In genomic region chr7:13288516-13288915, GRCh38 we compare ENCODE assay signal across 28 cellular contexts.
"Had no signal": no experiment of that assay in that cellular context is flagged by ENCODE, and none has a peak within 500 bp of the region (broad histone marks: within the 10 kb centered on the region; RNA-seq: fewer than 3 reads in every experiment).

No MANE protein-coding gene starts in this region.

- H3K27me3 ChIP-seq: gastrocnemius medialis, suprapubic skin, tibial nerve had no signal

- H3K4me3 ChIP-seq: gastrocnemius medialis, suprapubic skin, tibial nerve had no signal

- H3K36me3 Mint-ChIP-seq: activated CD8-positive, alpha-beta memory T cell treated with anti-CD3 and anti-CD28 coated beads, Interleukin-2, amount 10 ng/mL, durations not matched to agents 7 days and 5 days; activated naive CD4-positive, alpha-beta T cell treated with anti-CD3 and anti-CD28 coated beads, Interleukin-2, amount 50 U/mL, for 24 hours; brain had no signal

- DNase-seq: activated CD4-positive, alpha-beta T cell treated with anti-CD3 and anti-CD28 coated beads, Interleukin-2, amount 10 ng/mL, durations not matched to agents 24 days and 14 days; activated CD8-positive, alpha-beta memory T cell treated with anti-CD3 and anti-CD28 coated beads, Interleukin-2, amount 10 ng/mL, durations not matched to agents 7 days and 5 days; activated CD8-positive, alpha-beta T cell treated with anti-CD3 and anti-CD28 coated beads for 36 hours; activated gamma-delta T cell; activated T-cell treated with anti-CD3 and anti-CD28 coated beads for 4 hours; aorta; caudate nucleus; effector CD4-positive, alpha-beta T cell; erythroblast; gastrocnemius medialis; head of caudate nucleus; hypothalamus; islet precursor cell; left cardiac atrium; mesenchymal stem cell; nephron progenitor cell; nucleus accumbens; right cardiac atrium; stimulated activated CD4-positive, alpha-beta T cell treated with anti-CD3 and anti-CD28 coated beads, Interleukin-1b, Interleukin-23, amount 100 ng/mL, for 48 hours; stimulated activated naive CD8-positive, alpha-beta T cell treated with anti-CD3 and anti-CD28 coated beads, Interleukin-15, amount 100 ng/mL, for 72 hours had no signal

- H3K9ac ChIP-seq: parathyroid adenoma had no signal

- H3K4me3 Mint-ChIP-seq: activated CD4-positive, alpha-beta T cell treated with anti-CD3 and anti-CD28 coated beads, Interleukin-2, amount 10 ng/mL, durations not matched to agents 24 days and 14 days; activated CD8-positive, alpha-beta memory T cell treated with anti-CD3 and anti-CD28 coated beads, Interleukin-2, amount 10 ng/mL, durations not matched to agents 7 days and 5 days; activated CD8-positive, alpha-beta T cell treated with anti-CD3 and anti-CD28 coated beads for 36 hours; activated naive CD4-positive, alpha-beta T cell treated with anti-CD3 and anti-CD28 coated beads, Interleukin-2, amount 50 U/mL, for 24 hours; brain; dendritic cell treated with granulocyte-macrophage colony-stimulating factor and Interleukin-4, amounts not matched to agents 40 ng/mL and 50 ng/mL, for 4 days; nephron progenitor cell; stimulated activated naive CD8-positive, alpha-beta T cell treated with anti-CD3 and anti-CD28 coated beads, Interleukin-15, amount 100 ng/mL, for 72 hours had no signal

- H3K27ac Mint-ChIP-seq: activated CD4-positive, alpha-beta T cell treated with anti-CD3 and anti-CD28 coated beads, Interleukin-2, amount 10 ng/mL, durations not matched to agents 24 days and 14 days; activated CD8-positive, alpha-beta memory T cell treated with anti-CD3 and anti-CD28 coated beads, Interleukin-2, amount 10 ng/mL, durations not matched to agents 7 days and 5 days; activated CD8-positive, alpha-beta T cell treated with anti-CD3 and anti-CD28 coated beads for 36 hours; activated naive CD4-positive, alpha-beta T cell treated with anti-CD3 and anti-CD28 coated beads, Interleukin-2, amount 50 U/mL, for 24 hours; brain; dendritic cell treated with granulocyte-macrophage colony-stimulating factor and Interleukin-4, amounts not matched to agents 40 ng/mL and 50 ng/mL, for 4 days; nephron progenitor cell; stimulated activated naive CD8-positive, alpha-beta T cell treated with anti-CD3 and anti-CD28 coated beads, Interleukin-15, amount 100 ng/mL, for 72 hours had no signal

- H3K4me1 ChIP-seq: parathyroid adenoma, suprapubic skin had no signal

- H2AFZ ChIP-seq: parathyroid adenoma had no signal

- H3K4me1 Mint-ChIP-seq: activated CD4-positive, alpha-beta T cell treated with anti-CD3 and anti-CD28 coated beads, Interleukin-2, amount 10 ng/mL, durations not matched to agents 24 days and 14 days; activated CD8-positive, alpha-beta memory T cell treated with anti-CD3 and anti-CD28 coated beads, Interleukin-2, amount 10 ng/mL, durations not matched to agents 7 days and 5 days; activated naive CD4-positive, alpha-beta T cell treated with anti-CD3 and anti-CD28 coated beads, Interleukin-2, amount 50 U/mL, for 24 hours; stimulated activated naive CD8-positive, alpha-beta T cell treated with anti-CD3 and anti-CD28 coated beads, Interleukin-15, amount 100 ng/mL, for 72 hours had no signal

- H3K27me3 Mint-ChIP-seq: activated CD4-positive, alpha-beta T cell treated with anti-CD3 and anti-CD28 coated beads, Interleukin-2, amount 10 ng/mL, durations not matched to agents 24 days and 14 days; activated naive CD4-positive, alpha-beta T cell treated with anti-CD3 and anti-CD28 coated beads, Interleukin-2, amount 50 U/mL, for 24 hours; brain; dendritic cell treated with granulocyte-macrophage colony-stimulating factor and Interleukin-4, amounts not matched to agents 40 ng/mL and 50 ng/mL, for 4 days; stimulated activated naive CD8-positive, alpha-beta T cell treated with anti-CD3 and anti-CD28 coated beads, Interleukin-15, amount 100 ng/mL, for 72 hours had no signal

- H3K9me3 Mint-ChIP-seq: activated CD4-positive, alpha-beta T cell treated with anti-CD3 and anti-CD28 coated beads, Interleukin-2, amount 10 ng/mL, durations not matched to agents 24 days and 14 days; activated CD8-positive, alpha-beta T cell treated with anti-CD3 and anti-CD28 coated beads for 36 hours; activated naive CD4-positive, alpha-beta T cell treated with anti-CD3 and anti-CD28 coated beads, Interleukin-2, amount 50 U/mL, for 24 hours; brain; dendritic cell treated with granulocyte-macrophage colony-stimulating factor and Interleukin-4, amounts not matched to agents 40 ng/mL and 50 ng/mL, for 4 days; nephron progenitor cell; stimulated activated naive CD8-positive, alpha-beta T cell treated with anti-CD3 and anti-CD28 coated beads, Interleukin-15, amount 100 ng/mL, for 72 hours had no signal

- H3K9me3 ChIP-seq: gastrocnemius medialis, suprapubic skin, tibial nerve had no signal

- ATAC-seq: activated CD4-positive, CD25-positive, alpha-beta regulatory T cell treated with anti-CD3 and anti-CD28 coated beads, Interleukin-2, amount 50 U/mL, for 24 hours; activated CD8-positive, alpha-beta memory T cell treated with anti-CD3 and anti-CD28 coated beads, Interleukin-2, amount 10 ng/mL, durations not matched to agents 7 days and 5 days; activated CD8-positive, alpha-beta T cell treated with anti-CD3 and anti-CD28 coated beads for 36 hours; gastrocnemius medialis; left cardiac atrium; right cardiac atrium; stimulated activated naive CD8-positive, alpha-beta T cell treated with anti-CD3 and anti-CD28 coated beads, Interleukin-15, amount 100 ng/mL, for 72 hours had no signal

- H3K27ac ChIP-seq: gastrocnemius medialis, parathyroid adenoma, suprapubic skin, tibial nerve, VCaP had no signal

- H3K36me3 ChIP-seq: gastrocnemius medialis, suprapubic skin, tibial nerve had no signal
